ENCODE assay signal across 2 cellular contexts in genomic region chr11:75184757-75185156, GRCh38.
TF ChIP-seq lines count a peak whose summit lies in the region.

No MANE protein-coding gene starts in this region.

TF ChIP-seq in GM23338, 12 proteins besides CTCF, POLR2A, EP300 and RAD21 (continued from another document):
- TF ChIP-seq, protein P1, sequence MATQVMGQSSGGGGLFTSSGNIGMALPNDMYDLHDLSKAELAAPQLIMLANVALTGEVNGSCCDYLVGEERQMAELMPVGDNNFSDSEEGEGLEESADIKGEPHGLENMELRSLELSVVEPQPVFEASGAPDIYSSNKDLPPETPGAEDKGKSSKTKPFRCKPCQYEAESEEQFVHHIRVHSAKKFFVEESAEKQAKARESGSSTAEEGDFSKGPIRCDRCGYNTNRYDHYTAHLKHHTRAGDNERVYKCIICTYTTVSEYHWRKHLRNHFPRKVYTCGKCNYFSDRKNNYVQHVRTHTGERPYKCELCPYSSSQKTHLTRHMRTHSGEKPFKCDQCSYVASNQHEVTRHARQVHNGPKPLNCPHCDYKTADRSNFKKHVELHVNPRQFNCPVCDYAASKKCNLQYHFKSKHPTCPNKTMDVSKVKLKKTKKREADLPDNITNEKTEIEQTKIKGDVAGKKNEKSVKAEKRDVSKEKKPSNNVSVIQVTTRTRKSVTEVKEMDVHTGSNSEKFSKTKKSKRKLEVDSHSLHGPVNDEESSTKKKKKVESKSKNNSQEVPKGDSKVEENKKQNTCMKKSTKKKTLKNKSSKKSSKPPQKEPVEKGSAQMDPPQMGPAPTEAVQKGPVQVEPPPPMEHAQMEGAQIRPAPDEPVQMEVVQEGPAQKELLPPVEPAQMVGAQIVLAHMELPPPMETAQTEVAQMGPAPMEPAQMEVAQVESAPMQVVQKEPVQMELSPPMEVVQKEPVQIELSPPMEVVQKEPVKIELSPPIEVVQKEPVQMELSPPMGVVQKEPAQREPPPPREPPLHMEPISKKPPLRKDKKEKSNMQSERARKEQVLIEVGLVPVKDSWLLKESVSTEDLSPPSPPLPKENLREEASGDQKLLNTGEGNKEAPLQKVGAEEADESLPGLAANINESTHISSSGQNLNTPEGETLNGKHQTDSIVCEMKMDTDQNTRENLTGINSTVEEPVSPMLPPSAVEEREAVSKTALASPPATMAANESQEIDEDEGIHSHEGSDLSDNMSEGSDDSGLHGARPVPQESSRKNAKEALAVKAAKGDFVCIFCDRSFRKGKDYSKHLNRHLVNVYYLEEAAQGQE (IDR thresholded peaks at IDR 0.05; ENCODE audit: unreplicated experiment), result no peak
- TF ChIP-seq EZH2 (IDR thresholded peaks at IDR 0.05; ENCODE audit: low read depth, unreplicated experiment), result no peak
- TF ChIP-seq POLR2AphosphoS5 (IDR thresholded peaks at IDR 0.05; ENCODE audit: low read depth), result no peak
- TF ChIP-seq NANOG (IDR thresholded peaks at IDR 0.05; ENCODE audit: borderline replicate concordance), result no peak
- no peak for TF ChIP-seq JUNB (IDR thresholded peaks at IDR 0.05; ENCODE audit: unreplicated experiment)
- TF ChIP-seq, protein P2, sequence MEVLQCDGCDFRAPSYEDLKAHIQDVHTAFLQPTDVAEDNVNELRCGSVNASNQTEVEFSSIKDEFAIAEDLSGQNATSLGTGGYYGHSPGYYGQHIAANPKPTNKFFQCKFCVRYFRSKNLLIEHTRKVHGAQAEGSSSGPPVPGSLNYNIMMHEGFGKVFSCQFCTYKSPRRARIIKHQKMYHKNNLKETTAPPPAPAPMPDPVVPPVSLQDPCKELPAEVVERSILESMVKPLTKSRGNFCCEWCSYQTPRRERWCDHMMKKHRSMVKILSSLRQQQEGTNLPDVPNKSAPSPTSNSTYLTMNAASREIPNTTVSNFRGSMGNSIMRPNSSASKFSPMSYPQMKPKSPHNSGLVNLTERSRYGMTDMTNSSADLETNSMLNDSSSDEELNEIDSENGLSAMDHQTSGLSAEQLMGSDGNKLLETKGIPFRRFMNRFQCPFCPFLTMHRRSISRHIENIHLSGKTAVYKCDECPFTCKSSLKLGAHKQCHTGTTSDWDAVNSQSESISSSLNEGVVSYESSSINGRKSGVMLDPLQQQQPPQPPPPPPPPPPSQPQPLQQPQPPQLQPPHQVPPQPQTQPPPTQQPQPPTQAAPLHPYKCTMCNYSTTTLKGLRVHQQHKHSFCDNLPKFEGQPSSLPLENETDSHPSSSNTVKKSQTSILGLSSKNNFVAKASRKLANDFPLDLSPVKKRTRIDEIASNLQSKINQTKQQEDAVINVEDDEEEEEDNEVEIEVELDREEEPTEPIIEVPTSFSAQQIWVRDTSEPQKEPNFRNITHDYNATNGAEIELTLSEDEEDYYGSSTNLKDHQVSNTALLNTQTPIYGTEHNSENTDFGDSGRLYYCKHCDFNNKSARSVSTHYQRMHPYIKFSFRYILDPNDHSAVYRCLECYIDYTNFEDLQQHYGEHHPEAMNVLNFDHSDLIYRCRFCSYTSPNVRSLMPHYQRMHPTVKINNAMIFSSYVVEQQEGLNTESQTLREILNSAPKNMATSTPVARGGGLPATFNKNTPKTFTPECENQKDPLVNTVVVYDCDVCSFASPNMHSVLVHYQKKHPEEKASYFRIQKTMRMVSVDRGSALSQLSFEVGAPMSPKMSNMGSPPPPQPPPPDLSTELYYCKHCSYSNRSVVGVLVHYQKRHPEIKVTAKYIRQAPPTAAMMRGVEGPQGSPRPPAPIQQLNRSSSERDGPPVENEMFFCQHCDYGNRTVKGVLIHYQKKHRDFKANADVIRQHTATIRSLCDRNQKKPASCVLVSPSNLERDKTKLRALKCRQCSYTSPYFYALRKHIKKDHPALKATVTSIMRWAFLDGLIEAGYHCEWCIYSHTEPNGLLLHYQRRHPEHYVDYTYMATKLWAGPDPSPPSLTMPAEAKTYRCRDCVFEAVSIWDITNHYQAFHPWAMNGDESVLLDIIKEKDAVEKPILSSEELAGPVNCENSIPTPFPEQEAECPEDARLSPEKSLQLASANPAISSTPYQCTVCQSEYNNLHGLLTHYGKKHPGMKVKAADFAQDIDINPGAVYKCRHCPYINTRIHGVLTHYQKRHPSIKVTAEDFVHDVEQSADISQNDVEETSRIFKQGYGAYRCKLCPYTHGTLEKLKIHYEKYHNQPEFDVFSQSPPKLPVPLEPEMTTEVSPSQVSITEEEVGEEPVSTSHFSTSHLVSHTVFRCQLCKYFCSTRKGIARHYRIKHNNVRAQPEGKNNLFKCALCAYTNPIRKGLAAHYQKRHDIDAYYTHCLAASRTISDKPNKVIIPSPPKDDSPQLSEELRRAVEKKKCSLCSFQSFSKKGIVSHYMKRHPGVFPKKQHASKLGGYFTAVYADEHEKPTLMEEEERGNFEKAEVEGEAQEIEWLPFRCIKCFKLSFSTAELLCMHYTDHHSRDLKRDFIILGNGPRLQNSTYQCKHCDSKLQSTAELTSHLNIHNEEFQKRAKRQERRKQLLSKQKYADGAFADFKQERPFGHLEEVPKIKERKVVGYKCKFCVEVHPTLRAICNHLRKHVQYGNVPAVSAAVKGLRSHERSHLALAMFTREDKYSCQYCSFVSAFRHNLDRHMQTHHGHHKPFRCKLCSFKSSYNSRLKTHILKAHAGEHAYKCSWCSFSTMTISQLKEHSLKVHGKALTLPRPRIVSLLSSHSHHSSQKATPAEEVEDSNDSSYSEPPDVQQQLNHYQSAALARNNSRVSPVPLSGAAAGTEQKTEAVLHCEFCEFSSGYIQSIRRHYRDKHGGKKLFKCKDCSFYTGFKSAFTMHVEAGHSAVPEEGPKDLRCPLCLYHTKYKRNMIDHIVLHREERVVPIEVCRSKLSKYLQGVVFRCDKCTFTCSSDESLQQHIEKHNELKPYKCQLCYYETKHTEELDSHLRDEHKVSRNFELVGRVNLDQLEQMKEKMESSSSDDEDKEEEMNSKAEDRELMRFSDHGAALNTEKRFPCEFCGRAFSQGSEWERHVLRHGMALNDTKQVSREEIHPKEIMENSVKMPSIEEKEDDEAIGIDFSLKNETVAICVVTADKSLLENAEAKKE (CRISPR knock-in tag; IDR thresholded peaks at IDR 0.05), result no peak

TF ChIP-seq in WTC11, 78 proteins besides CTCF, POLR2A, EP300 and RAD21 (continued from another document):
- TF ChIP-seq CREB1 (CRISPR knock-in tag; IDR thresholded peaks at IDR 0.05) (no peak), HMGA2 (CRISPR knock-in tag; IDR thresholded peaks at IDR 0.05) (no peak), GTF2I (CRISPR knock-in tag; conservative IDR thresholded peaks at IDR 0.05) (no peak), SP1 (CRISPR knock-in tag; conservative IDR thresholded peaks at IDR 0.05) (no peak), NFATC4 (CRISPR knock-in tag; IDR thresholded peaks at IDR 0.05) (no peak), MXD4 (CRISPR knock-in tag; IDR thresholded peaks at IDR 0.05; ENCODE audit: borderline replicate concordance) (no peak)
